ENCODE assay signal across 18 cellular contexts in the genomic region with DNA sequence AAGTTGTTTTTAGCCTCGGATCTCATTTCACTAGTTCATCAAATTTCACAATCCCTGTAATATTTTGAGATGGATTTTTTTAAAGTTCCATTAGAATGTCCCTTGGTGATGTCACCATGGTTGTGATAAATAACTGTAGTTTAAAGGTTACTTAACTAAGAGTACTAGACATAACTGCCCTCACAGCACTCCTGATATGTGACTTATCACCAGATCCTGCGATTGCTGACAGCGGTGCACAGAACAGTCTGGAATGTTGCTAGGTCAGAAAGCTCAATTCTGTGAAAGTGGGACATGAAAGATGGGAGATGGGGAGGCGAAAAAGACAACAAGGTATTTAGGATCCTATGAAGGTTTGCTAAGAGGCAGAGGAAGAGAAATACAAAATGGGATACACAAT. TPM values are rescaled to one million over a fixed set of nuclear protein-coding genes. Genes with fewer than 3 reads are reported as not detected.
"Had no signal": no experiment of that assay in that cellular context is flagged by ENCODE, and none has a peak within 500 bp of the region (broad histone marks: within the 10 kb centered on the region; RNA-seq: fewer than 3 reads in every experiment).

No MANE protein-coding gene starts in this region.

- H3K9ac ChIP-seq: neural progenitor cell, SK-N-SH had no signal

- H3K9me3 ChIP-seq: colonic mucosa, pancreas, right atrium auricular region, SK-N-SH, spleen, vagina had no signal

- H3K4me1 Mint-ChIP-seq: stimulated activated memory B cell treated with anti-CD40 and anti-IgM and Interleukin-4, amounts not matched to agents 10 μg/mL and 1 μg/mL and 100 μg/mL, for 72 hours had no signal

- H3K36me3 Mint-ChIP-seq: stimulated activated memory B cell treated with anti-CD40 and anti-IgM and Interleukin-4, amounts not matched to agents 10 μg/mL and 1 μg/mL and 100 μg/mL, for 72 hours had no signal

- H3K4me1 ChIP-seq: vagina had no signal

- H3K27ac ChIP-seq: colonic mucosa, neural progenitor cell, pancreas, spleen, vagina had no signal

- H3K27ac Mint-ChIP-seq: activated T-helper 1 cell treated with anti-CD3 and anti-CD28 coated beads, Interleukin-12 subunit alpha, Interleukin-12 subunit beta, Interleukin-2, Interleukin-4 antibody, amounts not matched to agents 30 ng/mL and 10 ng/mL and 1 ng/mL, durations not matched to agents 14 hours and 24 hours and 36 hours; neural progenitor cell; stimulated activated memory B cell treated with anti-CD40 and anti-IgM and Interleukin-4, amounts not matched to agents 10 μg/mL and 1 μg/mL and 100 μg/mL, for 72 hours had no signal

- H3K4me3 Mint-ChIP-seq: activated T-helper 1 cell treated with anti-CD3 and anti-CD28 coated beads, Interleukin-12 subunit alpha, Interleukin-12 subunit beta, Interleukin-2, Interleukin-4 antibody, amounts not matched to agents 30 ng/mL and 10 ng/mL and 1 ng/mL, durations not matched to agents 14 hours and 24 hours and 36 hours; neural progenitor cell; stimulated activated memory B cell treated with anti-CD40 and anti-IgM and Interleukin-4, amounts not matched to agents 10 μg/mL and 1 μg/mL and 100 μg/mL, for 72 hours had no signal

- H3K9me3 Mint-ChIP-seq: activated T-helper 1 cell treated with anti-CD3 and anti-CD28 coated beads, Interleukin-12 subunit alpha, Interleukin-12 subunit beta, Interleukin-2, Interleukin-4 antibody, amounts not matched to agents 30 ng/mL and 10 ng/mL and 1 ng/mL, durations not matched to agents 14 hours and 24 hours and 36 hours; stimulated activated memory B cell treated with anti-CD40 and anti-IgM and Interleukin-4, amounts not matched to agents 10 μg/mL and 1 μg/mL and 100 μg/mL, for 72 hours had no signal

- H3K4me3 ChIP-seq: colonic mucosa, neural progenitor cell, pancreas, right atrium auricular region, spleen, vagina had no signal

- DNase-seq: activated CD4-positive, alpha-beta T cell treated with anti-CD3 and anti-CD28 coated beads for 4 hours; activated naive CD4-positive, alpha-beta T cell; colonic mucosa; effector memory CD4-positive, alpha-beta T cell; glutamatergic neuron; left ventricle myocardium superior; mesendoderm; pancreas; SK-N-SH; spleen; stimulated activated CD4-positive, alpha-beta T cell treated with anti-CD3 and anti-CD28 coated beads, Interleukin-1b, Interleukin-23, amount 100 ng/mL, for 48 hours; T-helper 1 cell had no signal

- H3K27me3 ChIP-seq: colonic mucosa, neural progenitor cell, pancreas, right atrium auricular region, spleen, vagina had no signal

- H3K36me3 ChIP-seq: colonic mucosa, neural progenitor cell, pancreas, right atrium auricular region, spleen had no signal

- H3K27me3 Mint-ChIP-seq: stimulated activated memory B cell treated with anti-CD40 and anti-IgM and Interleukin-4, amounts not matched to agents 10 μg/mL and 1 μg/mL and 100 μg/mL, for 72 hours had no signal

RNA-seq across cellular contexts. Expression of gene FAM13C, which starts 40.2 kb away (rescaled TPM):
- total RNA-seq: activated T-helper 1 cell treated with anti-CD3 and anti-CD28 coated beads, Interleukin-12 subunit alpha, Interleukin-12 subunit beta, Interleukin-2, Interleukin-4 antibody, amounts not matched to agents 30 ng/mL and 10 ng/mL and 1 ng/mL, durations not matched to agents 14 hours and 24 hours and 36 hours; epithelial cell of proximal tubule had no signal
